In the genomic region with DNA sequence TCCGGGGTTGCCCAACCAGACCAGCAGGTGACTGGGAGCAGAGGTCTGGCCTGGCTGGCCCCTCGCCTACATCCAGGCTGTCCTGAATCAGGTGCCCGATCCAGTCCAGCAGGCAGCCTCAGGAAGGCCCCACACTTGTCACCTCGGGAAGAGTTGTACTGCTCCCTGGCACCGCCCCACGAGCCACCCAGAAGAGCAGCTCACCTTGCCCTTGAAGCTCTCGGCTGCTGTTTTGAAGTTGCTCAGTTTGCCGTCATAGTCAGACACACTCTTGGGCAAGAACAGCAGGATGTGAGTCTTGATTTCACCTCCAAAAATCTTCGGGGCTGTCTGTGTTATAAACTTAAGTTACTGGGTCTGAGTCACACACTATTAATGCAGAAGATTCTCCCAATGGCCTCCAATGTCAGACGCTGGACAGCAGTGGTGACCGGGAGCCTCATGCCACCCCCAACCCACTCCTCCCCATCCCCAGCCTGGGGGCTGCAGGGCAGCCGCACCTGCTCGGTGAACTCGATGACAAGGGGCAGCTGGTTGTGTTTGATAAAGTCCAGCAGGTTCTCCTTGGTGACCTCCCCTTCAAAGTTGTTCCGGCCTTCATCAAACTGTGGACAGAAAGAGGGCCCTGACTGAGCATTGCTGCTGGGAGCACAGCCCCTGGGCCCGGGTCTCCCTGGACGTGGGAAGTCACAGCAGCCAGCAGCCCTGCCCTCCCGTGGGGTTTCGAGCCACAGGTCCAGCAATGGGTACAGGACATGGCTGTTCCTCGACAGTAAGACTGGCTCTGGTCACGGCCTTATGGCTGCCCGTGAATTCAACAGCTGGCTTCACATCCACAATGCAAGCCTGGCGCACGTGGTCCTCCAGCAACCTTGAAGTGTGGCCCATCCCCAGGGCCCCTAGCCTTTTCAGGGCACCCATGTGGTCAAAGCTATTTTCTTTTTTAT, we compare ENCODE assay signal across 1 cellular context.
A peak's percentile ranks its signal among the peaks of the same experiment; 100 is the strongest.
TF ChIP-seq lines count a peak whose summit lies in the region.

No MANE protein-coding gene starts in this region.

TF ChIP-seq in H1, 55 proteins besides CTCF, POLR2A, EP300 and RAD21:
- peak; percentile 30; the same call in 1 of the 2 replicates for TF ChIP-seq POLR2AphosphoS5 (IDR thresholded peaks at IDR 0.05; ENCODE audit: low read depth, low read length)
- no peak for TF ChIP-seq CBX8 (IDR thresholded peaks at IDR 0.05; ENCODE audit: borderline replicate concordance, low read depth, low read length)
